8 cellular contexts compared by ENCODE assay signal in genomic region chr9:35733109-35733541, GRCh38. TPM values are rescaled to one million over a fixed set of nuclear protein-coding genes. Genes with fewer than 3 reads are reported as not detected.
DNase-seq lines count a peak whose midpoint lies in the region; ATAC-seq and TF ChIP-seq lines count a peak whose summit lies in the region.

No MANE protein-coding gene starts in this region.

- H3K4me3 Mint-ChIP-seq in activated naive CD8-positive, alpha-beta T cell treated with anti-CD3 and anti-CD28 coated beads, Interleukin-2, amount 50 U/mL, for 24 hours, result no peak overlapping the region

- DNase-seq in AG09309 (ENCODE audit: low read depth) (no peak), GM10266 (ENCODE audit: extremely low spot score) (peak; percentile 58), NCI-H2196 treated with DMSO at 0.1 percent for 48 hours (lab: John Stamatoyannopoulos, UW; ENCODE audit: unreplicated experiment) (peak; percentile 26), posterior vena cava (ENCODE audit: low spot score) (no peak)
- no peak for DNase-seq in activated naive CD8-positive, alpha-beta T cell treated with anti-CD3 and anti-CD28 coated beads, Interleukin-2, amount 50 U/mL, for 24 hours
- no peak for DNase-seq in stimulated activated naive CD8-positive, alpha-beta T cell treated with anti-CD3 and anti-CD28 coated beads, Interleukin-15, Interleukin-2, amounts not matched to agents 100 U/mL and 50 U/mL, for 24 hours

- H3K27ac ChIP-seq in iPS-18a (ENCODE audit: low read length), result no peak overlapping the region

- H3K27me3 ChIP-seq in iPS-18a (ENCODE audit: control insufficient read depth, insufficient read depth, low read length), result no peaks in the 10 kb centered on the region

- H3K9me3 ChIP-seq in iPS-18a (ENCODE audit: control insufficient read depth, low read depth, low read length), result no peaks in the 10 kb centered on the region

- H3K27ac Mint-ChIP-seq in activated naive CD8-positive, alpha-beta T cell treated with anti-CD3 and anti-CD28 coated beads, Interleukin-2, amount 50 U/mL, for 24 hours, result peak overlapping the region; percentile 90

- peak overlapping the region; percentile 77 for H3K9ac ChIP-seq in iPS-18a (ENCODE audit: low read length)

- peak overlapping the region; percentile 88 for H3K4me3 ChIP-seq in AG09309 (ENCODE audit: control insufficient read depth, low read depth, low read length)
- H3K4me3 ChIP-seq in iPS-18a (ENCODE audit: low read length), result peak overlapping the region; percentile 93

- H3K4me1 ChIP-seq in iPS-18a (ENCODE audit: control insufficient read depth, low read depth, low read length), result peaks cover 33% of the 10 kb centered on the region

- no peaks in the 10 kb centered on the region for H3K27me3 Mint-ChIP-seq in activated naive CD8-positive, alpha-beta T cell treated with anti-CD3 and anti-CD28 coated beads, Interleukin-2, amount 50 U/mL, for 24 hours

- TF ChIP-seq CTCF in AG09309 (IDR thresholded peaks at IDR 0.05; ENCODE audit: control insufficient read depth, insufficient read depth, low read depth, low read length, missing control alignments) (no peak), GM10266 (IDR thresholded peaks at IDR 0.05; ENCODE audit: control insufficient read depth, insufficient read depth, low read depth, missing control alignments) (no peak)

- no peak for ATAC-seq in activated naive CD8-positive, alpha-beta T cell treated with anti-CD3 and anti-CD28 coated beads, Interleukin-2, amount 50 U/mL, for 24 hours
- ATAC-seq in stimulated activated naive CD8-positive, alpha-beta T cell treated with anti-CD3 and anti-CD28 coated beads, Interleukin-15, Interleukin-2, amounts not matched to agents 100 U/mL and 50 U/mL, for 24 hours, result peak; percentile 1
- no peak for ATAC-seq in GM19397 (IDR thresholded peaks at IDR 0.05; ENCODE audit: unreplicated experiment)

- peaks cover 17% of the 10 kb centered on the region for H3K4me1 Mint-ChIP-seq in activated naive CD8-positive, alpha-beta T cell treated with anti-CD3 and anti-CD28 coated beads, Interleukin-2, amount 50 U/mL, for 24 hours

- H3K9me3 Mint-ChIP-seq in activated naive CD8-positive, alpha-beta T cell treated with anti-CD3 and anti-CD28 coated beads, Interleukin-2, amount 50 U/mL, for 24 hours, result no peaks in the 10 kb centered on the region

- intact Hi-C loops in posterior vena cava (cut with DNase I), result no loop called here

- peaks cover 18% of the 10 kb centered on the region for H3K36me3 Mint-ChIP-seq in activated naive CD8-positive, alpha-beta T cell treated with anti-CD3 and anti-CD28 coated beads, Interleukin-2, amount 50 U/mL, for 24 hours (ENCODE audit: low read depth)

- peaks cover 38% of the 10 kb centered on the region for H3K36me3 ChIP-seq in iPS-18a (ENCODE audit: control insufficient read depth, low read depth, low read length)

RNA-seq across cellular contexts. Expression of gene CREB3, which starts 0.7 kb away (rescaled TPM):
- total RNA-seq in posterior vena cava, result 10 to 100 TPM; 41.7 to 53.0 TPM

RNA-seq across cellular contexts. Expression of gene TLN1, which starts 1.1 kb away (rescaled TPM):
- total RNA-seq in posterior vena cava, result 100 to 1,000 TPM; 816 to 836 TPM

RNA-seq across cellular contexts. Expression of gene GBA2, which starts 15.9 kb away (rescaled TPM):
- 10 to 100 TPM; 50.1 to 57.7 TPM for total RNA-seq in posterior vena cava

RNA-seq across cellular contexts. Expression of gene RGP1, which starts 16.0 kb away (rescaled TPM):
- total RNA-seq in posterior vena cava, result 10 to 100 TPM; 27.8 to 29.5 TPM

RNA-seq across cellular contexts. Expression of gene MSMP, which starts 21.0 kb away (rescaled TPM):
- total RNA-seq in posterior vena cava, result 1 to 10 TPM in 1 of 2 donors, not detected in 1; 1.7 TPM

Comparison
In these comparisons a context has a peak if more than half of its experiments do, and no peak if none do; other contexts are left out.
1. DNase-seq: peak in GM10266 (single experiment) and NCI-H2196 treated with DMSO at 0.1 percent for 48 hours (single experiment); none in AG09309 (single experiment), activated naive CD8-positive, alpha-beta T cell treated with anti-CD3 and anti-CD28 coated beads, Interleukin-2, amount 50 U/mL, for 24 hours (single experiment), stimulated activated naive CD8-positive, alpha-beta T cell treated with anti-CD3 and anti-CD28 coated beads, Interleukin-15, Interleukin-2, amounts not matched to agents 100 U/mL and 50 U/mL, for 24 hours (single experiment) and posterior vena cava (single experiment).